33 cellular contexts compared by ENCODE assay signal in genomic region chr17:68621065-68621464, GRCh38. TPM values are rescaled to one million over a fixed set of nuclear protein-coding genes. Genes with fewer than 3 reads are reported as not detected.
"Had no signal": no experiment of that assay in that cellular context is flagged by ENCODE, and none has a peak within 500 bp of the region (broad histone marks: within the 10 kb centered on the region; RNA-seq: fewer than 3 reads in every experiment).

No MANE protein-coding gene starts in this region.

- H3K4me3 ChIP-seq: adrenal gland, cardiac muscle cell, colonic mucosa, esophagus squamous epithelium, heart right ventricle, left lung, lower lobe of right lung, neural progenitor cell, stomach, suprapubic skin, tibial artery, upper lobe of right lung had no signal

- H3K9ac ChIP-seq: neural progenitor cell had no signal

- H3K27ac ChIP-seq: adrenal gland, cardiac muscle cell, colonic mucosa, epithelial cell of prostate, esophagus squamous epithelium, foreskin keratinocyte, heart right ventricle, left lung, lower lobe of right lung, neural progenitor cell, stomach, suprapubic skin, tibial artery, upper lobe of right lung, VCaP had no signal

- ATAC-seq: activated T-cell treated with anti-CD3 and anti-CD28 coated beads, Interleukin-2, amount 50 U/mL, for 72 hours; foreskin keratinocyte; heart right ventricle; left lung; lower lobe of right lung; naive thymus-derived CD8-positive, alpha-beta T cell; right cardiac atrium; stimulated activated naive B cell treated with anti-CD40 and anti-IgM and Interleukin-4, amounts not matched to agents 10 μg/mL and 1 μg/mL and 100 μg/mL, for 72 hours; upper lobe of right lung had no signal

- H3K9me3 ChIP-seq: adrenal gland, colonic mucosa, esophagus squamous epithelium, heart right ventricle, left lung, lower lobe of right lung, stomach, suprapubic skin, tibial artery, upper lobe of right lung had no signal

- H3K4me1 ChIP-seq: adrenal gland, colonic mucosa, foreskin keratinocyte, heart right ventricle, left lung, lower lobe of right lung, neural progenitor cell, stomach, suprapubic skin, tibial artery, upper lobe of right lung had no signal

- H3K36me3 ChIP-seq: adrenal gland, cardiac muscle cell, colonic mucosa, esophagus squamous epithelium, heart right ventricle, left lung, lower lobe of right lung, neural progenitor cell, stomach, suprapubic skin, tibial artery, upper lobe of right lung had no signal

- H3K27me3 ChIP-seq: adrenal gland, cardiac muscle cell, colonic mucosa, esophagus squamous epithelium, heart right ventricle, left lung, neural progenitor cell, stomach, suprapubic skin, tibial artery, upper lobe of right lung had no signal

- DNase-seq: activated CD4-positive, alpha-beta T cell treated with anti-CD3 and anti-CD28 coated beads for 4 hours; activated CD4-positive, alpha-beta T cell treated with anti-CD3 and anti-CD28 coated beads, Interleukin-2, amount 50 U/mL, for 4 hours; activated naive CD4-positive, alpha-beta T cell; activated T-cell treated with anti-CD3 and anti-CD28 coated beads for 4 hours; activated T-cell treated with anti-CD3 and anti-CD28 coated beads, Interleukin-2, amount 50 U/mL, for 72 hours; adrenal gland; aorta; cerebellar nuclear complex; colonic mucosa; effector CD8-positive, alpha-beta T cell; esophagus squamous epithelium; foreskin keratinocyte; heart right ventricle; left lung; lower lobe of right lung; mesenchymal stem cell; naive thymus-derived CD8-positive, alpha-beta T cell; occipital lobe; posterior cingulate gyrus; right cardiac atrium; stimulated activated CD4-positive, alpha-beta T cell treated with anti-CD3 and anti-CD28 coated beads, Interleukin-15, amount 100 ng/mL, for 24 hours; stimulated activated CD4-positive, alpha-beta T cell treated with anti-CD3 and anti-CD28 coated beads, Interleukin-2, amount 100 ng/mL, for 24 hours; stimulated activated naive B cell treated with anti-CD40 and anti-IgM and Interleukin-4, amounts not matched to agents 10 μg/mL and 1 μg/mL and 100 μg/mL, for 72 hours; stomach; tibial artery; upper lobe of right lung had no signal

- H3K4me2 ChIP-seq: neural progenitor cell had no signal

- H2AFZ ChIP-seq: neural progenitor cell had no signal

RNA-seq across cellular contexts. Expression of gene FAM20A, which starts 19.9 kb away (rescaled TPM):
- total RNA-seq: activated T-cell treated with anti-CD3 and anti-CD28 coated beads, Interleukin-2, amount 50 U/mL, for 72 hours; dermis microvascular lymphatic vessel endothelial cell; foreskin keratinocyte; glomerular endothelial cell; naive thymus-derived CD8-positive, alpha-beta T cell had no signal
- polyA plus RNA-seq: foreskin keratinocyte had no signal
